Comparison of ENCODE assay signal across 1 cellular context in the genomic region with DNA sequence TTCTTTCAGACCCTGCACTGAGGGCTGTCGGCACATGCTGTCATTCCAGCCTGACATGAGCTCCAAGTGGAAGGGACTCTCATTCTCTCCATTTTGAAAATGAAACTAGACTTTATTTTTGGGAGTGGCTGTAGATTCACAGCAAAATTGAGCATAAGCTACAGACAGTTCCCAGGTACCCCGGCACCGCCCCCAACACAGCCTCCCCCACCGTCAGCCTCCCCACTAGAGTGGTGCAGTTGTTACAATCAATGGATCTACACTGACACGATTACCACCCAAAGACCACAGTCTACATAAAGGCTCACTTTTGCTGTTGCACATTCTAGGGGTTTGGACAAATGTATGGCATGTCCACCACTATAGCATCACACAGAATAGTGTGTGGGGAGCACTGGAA.
TF ChIP-seq lines count a peak whose summit lies in the region.

No MANE protein-coding gene starts in this region.

TF ChIP-seq in A549, 52 proteins besides CTCF, POLR2A, EP300 and RAD21 (continued from another document):
- TF ChIP-seq, protein P1, sequence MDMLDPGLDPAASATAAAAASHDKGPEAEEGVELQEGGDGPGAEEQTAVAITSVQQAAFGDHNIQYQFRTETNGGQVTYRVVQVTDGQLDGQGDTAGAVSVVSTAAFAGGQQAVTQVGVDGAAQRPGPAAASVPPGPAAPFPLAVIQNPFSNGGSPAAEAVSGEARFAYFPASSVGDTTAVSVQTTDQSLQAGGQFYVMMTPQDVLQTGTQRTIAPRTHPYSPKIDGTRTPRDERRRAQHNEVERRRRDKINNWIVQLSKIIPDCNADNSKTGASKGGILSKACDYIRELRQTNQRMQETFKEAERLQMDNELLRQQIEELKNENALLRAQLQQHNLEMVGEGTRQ (IDR thresholded peaks at IDR 0.05), result no peak
- TF ChIP-seq NFE2L2 (conservative IDR thresholded peaks at IDR 0.05; ENCODE audit: low read length) (no peak), CHD4 (IDR thresholded peaks at IDR 0.05; ENCODE audit: borderline replicate concordance) (no peak), HDAC2 (IDR thresholded peaks at IDR 0.05) (no peak), ATOH8 (CRISPR knock-in tag; IDR thresholded peaks at IDR 0.05; ENCODE audit: low read depth) (no peak), JUN (IDR thresholded peaks at IDR 0.05) (no peak), NR3C1 (IDR thresholded peaks at IDR 0.05) (no peak)
- TF ChIP-seq, protein P2, sequence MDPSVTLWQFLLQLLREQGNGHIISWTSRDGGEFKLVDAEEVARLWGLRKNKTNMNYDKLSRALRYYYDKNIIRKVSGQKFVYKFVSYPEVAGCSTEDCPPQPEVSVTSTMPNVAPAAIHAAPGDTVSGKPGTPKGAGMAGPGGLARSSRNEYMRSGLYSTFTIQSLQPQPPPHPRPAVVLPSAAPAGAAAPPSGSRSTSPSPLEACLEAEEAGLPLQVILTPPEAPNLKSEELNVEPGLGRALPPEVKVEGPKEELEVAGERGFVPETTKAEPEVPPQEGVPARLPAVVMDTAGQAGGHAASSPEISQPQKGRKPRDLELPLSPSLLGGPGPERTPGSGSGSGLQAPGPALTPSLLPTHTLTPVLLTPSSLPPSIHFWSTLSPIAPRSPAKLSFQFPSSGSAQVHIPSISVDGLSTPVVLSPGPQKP (IDR thresholded peaks at IDR 0.05; ENCODE audit: low read depth, low read length), result no peak
